22 cellular contexts compared by ENCODE assay signal in genomic region chr1:27361553-27361952, GRCh38. TPM values are rescaled to one million over a fixed set of nuclear protein-coding genes. Genes with fewer than 3 reads are reported as not detected.
"Had no signal": no experiment of that assay in that cellular context is flagged by ENCODE, and none has a peak within 500 bp of the region (broad histone marks: within the 10 kb centered on the region; RNA-seq: fewer than 3 reads in every experiment).

No MANE protein-coding gene starts in this region.

- H3K4me3 Mint-ChIP-seq: activated CD8-positive, alpha-beta T cell treated with anti-CD3 and anti-CD28 coated beads, Interleukin-2, amount 10 ng/mL, durations not matched to agents 7 days and 5 days had no signal

- H3K9me3 Mint-ChIP-seq: activated T-helper 1 cell treated with anti-CD3 and anti-CD28 coated beads, Interleukin-12 subunit alpha, Interleukin-12 subunit beta, Interleukin-2, Interleukin-4 antibody, amounts not matched to agents 30 ng/mL and 10 ng/mL and 1 ng/mL, durations not matched to agents 14 hours and 24 hours and 36 hours; type B pancreatic cell had no signal

- H3K27ac ChIP-seq: sigmoid colon, suprapubic skin, VCaP had no signal

- H3K27ac Mint-ChIP-seq: activated CD8-positive, alpha-beta T cell treated with anti-CD3 and anti-CD28 coated beads, Interleukin-2, amount 10 ng/mL, durations not matched to agents 7 days and 5 days; activated T-helper 1 cell treated with anti-CD3 and anti-CD28 coated beads, Interleukin-12 subunit alpha, Interleukin-12 subunit beta, Interleukin-2, Interleukin-4 antibody, amounts not matched to agents 30 ng/mL and 10 ng/mL and 1 ng/mL, durations not matched to agents 14 hours and 24 hours and 36 hours; type B pancreatic cell had no signal

- ATAC-seq: activated CD8-positive, alpha-beta T cell treated with anti-CD3 and anti-CD28 coated beads, Interleukin-2, amount 10 ng/mL, durations not matched to agents 7 days and 5 days; left cardiac atrium; stimulated activated naive CD8-positive, alpha-beta T cell treated with anti-CD3 and anti-CD28 coated beads, Interleukin-15, Interleukin-2, amounts not matched to agents 100 U/mL and 50 U/mL, for 24 hours had no signal

- DNase-seq: activated CD4-positive, alpha-beta T cell treated with anti-CD3 and anti-CD28 coated beads for 4 hours; activated CD8-positive, alpha-beta T cell treated with anti-CD3 and anti-CD28 coated beads, Interleukin-2, amount 10 ng/mL, durations not matched to agents 7 days and 5 days; activated naive CD4-positive, alpha-beta T cell; cortex of kidney; effector CD8-positive, alpha-beta T cell; hippocampal formation; left cardiac atrium; sigmoid colon; stimulated activated CD4-positive, alpha-beta T cell treated with anti-CD3 and anti-CD28 coated beads, Interleukin-2, amount 100 ng/mL, for 24 hours; stimulated activated naive CD8-positive, alpha-beta T cell treated with anti-CD3 and anti-CD28 coated beads, Interleukin-15, Interleukin-2, amounts not matched to agents 100 U/mL and 50 U/mL, for 24 hours; SW 1271; T-helper 9 cell had no signal

- H3K27me3 ChIP-seq: sigmoid colon, suprapubic skin had no signal

- H3K4me3 ChIP-seq: suprapubic skin had no signal

- H3K9me3 ChIP-seq: sigmoid colon, suprapubic skin had no signal

RNA-seq across cellular contexts. Expression of gene FCN3, which starts 13.1 kb away (rescaled TPM):
- total RNA-seq: activated CD8-positive, alpha-beta T cell treated with anti-CD3 and anti-CD28 coated beads, Interleukin-2, amount 10 ng/mL, durations not matched to agents 7 days and 5 days; activated T-helper 1 cell treated with anti-CD3 and anti-CD28 coated beads, Interleukin-12 subunit alpha, Interleukin-12 subunit beta, Interleukin-2, Interleukin-4 antibody, amounts not matched to agents 30 ng/mL and 10 ng/mL and 1 ng/mL, durations not matched to agents 14 hours and 24 hours and 36 hours; epithelial cell of proximal tubule; lung microvascular endothelial cell; mononuclear cell; osteocyte had no signal
- polyA plus RNA-seq: neural cell had no signal

RNA-seq across cellular contexts. Expression of gene SYTL1, which starts 19.7 kb away (rescaled TPM):
- total RNA-seq: lung microvascular endothelial cell had no signal
- polyA plus RNA-seq: neural cell had no signal

RNA-seq across cellular contexts. Expression of gene CD164L2, which starts 21.6 kb away (rescaled TPM):
- total RNA-seq: activated CD8-positive, alpha-beta T cell treated with anti-CD3 and anti-CD28 coated beads, Interleukin-2, amount 10 ng/mL, durations not matched to agents 7 days and 5 days; activated T-helper 1 cell treated with anti-CD3 and anti-CD28 coated beads, Interleukin-12 subunit alpha, Interleukin-12 subunit beta, Interleukin-2, Interleukin-4 antibody, amounts not matched to agents 30 ng/mL and 10 ng/mL and 1 ng/mL, durations not matched to agents 14 hours and 24 hours and 36 hours; cardiac septum; epithelial cell of proximal tubule; left cardiac atrium; lung microvascular endothelial cell; mononuclear cell; osteocyte; sigmoid colon had no signal
- polyA plus RNA-seq: neural cell had no signal
